In genomic region chr1:100152271-100152670, GRCh38 we compare ENCODE assay signal across 12 cellular contexts. TPM values are rescaled to one million over a fixed set of nuclear protein-coding genes. Genes with fewer than 3 reads are reported as not detected.
DNase-seq lines count a peak whose midpoint lies in the region; ATAC-seq and TF ChIP-seq lines count a peak whose summit lies in the region.
"Had no signal": no experiment of that assay in that cellular context is flagged by ENCODE, and none has a peak within 500 bp of the region (broad histone marks: within the 10 kb centered on the region; RNA-seq: fewer than 3 reads in every experiment).

No MANE protein-coding gene starts in this region.

- H3K4me3 ChIP-seq in testis (no peak overlapping the region), Peyer's patch (no peak overlapping the region)
- H3K4me3 ChIP-seq: SJCRH30 had no signal

- H3K36me3 Mint-ChIP-seq in activated naive CD8-positive, alpha-beta T cell treated with anti-CD3 and anti-CD28 coated beads for 36 hours: peaks cover 14% of the 10 kb centered on the region

- ATAC-seq in GM18511 (IDR thresholded peaks at IDR 0.05; ENCODE audit: unreplicated experiment): peak; percentile 92
- ATAC-seq in GM19467 (IDR thresholded peaks at IDR 0.05; ENCODE audit: unreplicated experiment): peak; percentile 77
- ATAC-seq in HG03103 (IDR thresholded peaks at IDR 0.05; ENCODE audit: low read depth, unreplicated experiment): peak; percentile 86

- intact Hi-C loops in testis (cut with DNase I; ENCODE audit: low total_unique reads): no loop called here

- H3K9me3 ChIP-seq in testis (no peaks in the 10 kb centered on the region), Peyer's patch (no peaks in the 10 kb centered on the region)
- H3K9me3 ChIP-seq: SJCRH30 had no signal

- H3K27me3 Mint-ChIP-seq in activated naive CD8-positive, alpha-beta T cell treated with anti-CD3 and anti-CD28 coated beads for 36 hours: no peaks in the 10 kb centered on the region

- no peaks in the 10 kb centered on the region for H3K36me3 ChIP-seq in testis (ENCODE audit: low read depth, missing control alignments)
- H3K36me3 ChIP-seq in Peyer's patch: peaks cover 0 to 17% (median 0%) of the 10 kb centered on the region in 3 donors

- H3K9me3 Mint-ChIP-seq in activated naive CD8-positive, alpha-beta T cell treated with anti-CD3 and anti-CD28 coated beads for 36 hours: no peaks in the 10 kb centered on the region
- H3K9me3 Mint-ChIP-seq: neural crest cell had no signal

- DNase-seq in activated naive CD8-positive, alpha-beta T cell treated with anti-CD3 and anti-CD28 coated beads for 36 hours: no peak
- DNase-seq in GDM1 (lab: John Stamatoyannopoulos, UW) (no peak), cerebellar cortex (ENCODE audit: low spot score) (no peak), testis (no peak), Peyer's patch (no peak)
- DNase-seq: NCI-H1930; SJCRH30; stimulated activated CD4-positive, alpha-beta T cell treated with anti-CD3 and anti-CD28 coated beads, Interleukin-15, amount 100 ng/mL, for 24 hours had no signal

- H3K4me1 ChIP-seq in testis: no peaks in the 10 kb centered on the region
- H3K4me1 ChIP-seq in Peyer's patch: no peaks in the 10 kb centered on the region
- H3K4me1 ChIP-seq: SJCRH30 had no signal

- H3K27me3 ChIP-seq in testis (no peaks in the 10 kb centered on the region), Peyer's patch (no peaks in the 10 kb centered on the region)
- H3K27me3 ChIP-seq: SJCRH30 had no signal

- TF ChIP-seq CTCF in testis (IDR thresholded peaks at IDR 0.05) (no peak), Peyer's patch (IDR thresholded peaks at IDR 0.05) (no peak)

- 80 to 84% methylated on average over 4 of the region's 4 CpGs for WGBS in testis, 2 donors

- H3K27ac ChIP-seq in testis (no peak overlapping the region), Peyer's patch (no peak overlapping the region)
- H3K27ac ChIP-seq: SJCRH30 had no signal

- peaks cover 8% of the 10 kb centered on the region for H3K4me1 Mint-ChIP-seq in activated naive CD8-positive, alpha-beta T cell treated with anti-CD3 and anti-CD28 coated beads for 36 hours
- H3K4me1 Mint-ChIP-seq: neural crest cell had no signal

- peak overlapping the region; percentile 12 for H3K27ac Mint-ChIP-seq in activated naive CD8-positive, alpha-beta T cell treated with anti-CD3 and anti-CD28 coated beads for 36 hours

- no peak for TF ChIP-seq POLR2A in testis (IDR thresholded peaks at IDR 0.05)
- TF ChIP-seq POLR2A in Peyer's patch (IDR thresholded peaks at IDR 0.05): no peak

- no peak overlapping the region for H3K4me3 Mint-ChIP-seq in activated naive CD8-positive, alpha-beta T cell treated with anti-CD3 and anti-CD28 coated beads for 36 hours
- H3K4me3 Mint-ChIP-seq: neural crest cell had no signal

RNA-seq across cellular contexts. Expression of gene TRMT13, which starts 19.3 kb away (rescaled TPM):
- 10 to 100 TPM; 18.6 to 19.6 TPM for total RNA-seq in activated naive CD8-positive, alpha-beta T cell treated with anti-CD3 and anti-CD28 coated beads for 36 hours
- total RNA-seq in testis: 10 to 100 TPM; 14.7 to 19.8 TPM
- 12.1 TPM for polyA plus RNA-seq in testis (ENCODE audit: insufficient read depth, low read depth, low replicate concordance)
- total RNA-seq in Peyer's patch: 10 to 100 TPM; 16.8 to 65.2 (median 34.6) TPM

RNA-seq across cellular contexts. Expression of gene SASS6, which starts 19.5 kb away (rescaled TPM):
- 10 to 100 TPM; 15.7 TPM for total RNA-seq in activated naive CD8-positive, alpha-beta T cell treated with anti-CD3 and anti-CD28 coated beads for 36 hours
- total RNA-seq in testis: 10 to 100 TPM in 1 of 2 donors, 1 to 10 TPM in 1; 9.5 to 13.4 TPM
- polyA plus RNA-seq in testis (ENCODE audit: insufficient read depth, low read depth, low replicate concordance): 5.4 TPM
- total RNA-seq in Peyer's patch: 10 to 100 TPM in 1 of 4 donors, 1 to 10 TPM in 3; 2.9 to 14.0 (median 3.7) TPM

RNA-seq across cellular contexts. Expression of gene LRRC39, which starts 25.8 kb away (rescaled TPM):
- total RNA-seq in activated naive CD8-positive, alpha-beta T cell treated with anti-CD3 and anti-CD28 coated beads for 36 hours: under 1 TPM; 0.40 to 0.72 TPM
- 1 to 10 TPM; 2.9 to 4.6 TPM for total RNA-seq in testis
- 15.6 TPM for polyA plus RNA-seq in testis (ENCODE audit: insufficient read depth, low read depth, low replicate concordance)
- total RNA-seq in Peyer's patch: 1 to 10 TPM in 3 of 4 donors, under 1 TPM in 1; 0.35 to 2.5 (median 2.3) TPM
